In the genomic region with DNA sequence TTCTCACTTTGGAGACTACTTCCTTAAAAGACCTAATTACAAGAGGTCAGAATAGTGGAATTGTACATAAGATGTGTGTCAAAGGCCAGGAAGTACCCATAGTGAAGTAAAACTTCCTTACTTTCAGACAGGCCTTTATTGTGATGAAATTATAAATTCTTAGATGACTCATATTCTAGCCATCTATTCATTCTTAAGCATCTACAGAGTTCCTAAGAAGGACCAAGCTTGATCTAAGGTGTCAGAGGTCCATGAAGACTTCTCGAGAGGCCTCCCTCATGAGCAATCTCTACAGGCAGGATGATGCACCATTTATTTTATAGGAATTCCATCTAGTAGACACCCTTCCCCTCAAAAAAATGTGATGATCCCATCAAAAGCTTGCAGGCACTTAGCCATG, we compare ENCODE assay signal across 26 cellular contexts.
DNase-seq lines count a peak whose midpoint lies in the region; ATAC-seq and TF ChIP-seq lines count a peak whose summit lies in the region.
"Had no signal": no experiment of that assay in that cellular context is flagged by ENCODE, and none has a peak within 500 bp of the region (broad histone marks: within the 10 kb centered on the region; RNA-seq: fewer than 3 reads in every experiment).

No MANE protein-coding gene starts in this region.

- peaks cover 13% of the 10 kb centered on the region for H3K27me3 Mint-ChIP-seq in activated naive CD8-positive, alpha-beta T cell treated with anti-CD3 and anti-CD28 coated beads for 36 hours
- H3K27me3 Mint-ChIP-seq: stimulated activated memory B cell treated with anti-CD40 and anti-IgM and Interleukin-4, amounts not matched to agents 10 μg/mL and 1 μg/mL and 100 μg/mL, for 72 hours had no signal

- POLR2A ChIA-PET in AG04449 (lab: Yijun Ruan, JAX) = no interaction called here
- POLR2A ChIA-PET in HEK293T (lab: Yijun Ruan, JAX) = no interaction called here

- no peak overlapping the region for H3K4me3 Mint-ChIP-seq in activated naive CD8-positive, alpha-beta T cell treated with anti-CD3 and anti-CD28 coated beads for 36 hours
- H3K4me3 Mint-ChIP-seq: activated CD4-positive, alpha-beta T cell treated with anti-CD3 and anti-CD28 coated beads, Interleukin-2, amount 10 ng/mL, durations not matched to agents 7 days and 5 days; naive thymus-derived CD8-positive, alpha-beta T cell; stimulated activated memory B cell treated with anti-CD40 and anti-IgM and Interleukin-4, amounts not matched to agents 10 μg/mL and 1 μg/mL and 100 μg/mL, for 72 hours; T-cell had no signal

- no peaks in the 10 kb centered on the region for H3K4me1 Mint-ChIP-seq in activated naive CD8-positive, alpha-beta T cell treated with anti-CD3 and anti-CD28 coated beads for 36 hours
- H3K4me1 Mint-ChIP-seq: activated CD4-positive, alpha-beta T cell treated with anti-CD3 and anti-CD28 coated beads, Interleukin-2, amount 10 ng/mL, durations not matched to agents 7 days and 5 days; naive thymus-derived CD8-positive, alpha-beta T cell; stimulated activated memory B cell treated with anti-CD40 and anti-IgM and Interleukin-4, amounts not matched to agents 10 μg/mL and 1 μg/mL and 100 μg/mL, for 72 hours; T-cell had no signal

- H3K27ac Mint-ChIP-seq in activated naive CD8-positive, alpha-beta T cell treated with anti-CD3 and anti-CD28 coated beads for 36 hours = no peak overlapping the region
- H3K27ac Mint-ChIP-seq: activated CD4-positive, alpha-beta T cell treated with anti-CD3 and anti-CD28 coated beads, Interleukin-2, amount 10 ng/mL, durations not matched to agents 7 days and 5 days; stimulated activated memory B cell treated with anti-CD40 and anti-IgM and Interleukin-4, amounts not matched to agents 10 μg/mL and 1 μg/mL and 100 μg/mL, for 72 hours; T-cell had no signal

- DNase-seq in AG04449 (ENCODE audit: low read depth, low spot score) = peak; percentile 5
- peak; percentile 8 for DNase-seq in GM04504 (ENCODE audit: low read depth)
- DNase-seq in SKM-1 (lab: John Stamatoyannopoulos, UW; ENCODE audit: unreplicated experiment) = peak; percentile 6
- peak; percentile 29 for DNase-seq in fibroblast of pulmonary artery (ENCODE audit: low read depth)
- no peak for DNase-seq in HEK293T (ENCODE audit: extremely low spot score)
- no peak for DNase-seq in activated naive CD8-positive, alpha-beta T cell treated with anti-CD3 and anti-CD28 coated beads for 36 hours
- no peak for DNase-seq in epidermal melanocyte (ENCODE audit: insufficient read length, low spot score)
- DNase-seq: activated CD4-positive, alpha-beta T cell treated with anti-CD3 and anti-CD28 coated beads, Interleukin-2, amount 10 ng/mL, durations not matched to agents 7 days and 5 days; activated CD8-positive, alpha-beta memory T cell treated with anti-CD3 and anti-CD28 coated beads, Interleukin-2, amount 50 U/mL, for 48 hours; activated effector memory CD4-positive, alpha-beta T cell treated with anti-CD3 and anti-CD28 coated beads, Interleukin-2, amount 50 U/mL, for 16 hours; amygdala; cerebellar nuclear complex; effector CD8-positive, alpha-beta T cell; foreskin melanocyte; mesenchymal stem cell; MV-4-11; naive thymus-derived CD8-positive, alpha-beta T cell; NCI-H187 treated with DMSO at 0.1 percent for 48 hours; pancreas; T-cell had no signal

- TF ChIP-seq CTCF in AG04449 (IDR thresholded peaks at IDR 0.05; ENCODE audit: insufficient read depth, low read length, missing control alignments) = no peak
- no peak for TF ChIP-seq CTCF in fibroblast of pulmonary artery (IDR thresholded peaks at IDR 0.05; ENCODE audit: low read length, missing control alignments)

- CTCF ChIA-PET in AG04449 (lab: Yijun Ruan, JAX) = no interaction called here
- CTCF ChIA-PET in HEK293T (lab: Yijun Ruan, JAX) = no interaction called here

- H3K4me3 ChIP-seq in AG04449 (ENCODE audit: low read depth, low read length) = no peak overlapping the region
- no peak overlapping the region for H3K4me3 ChIP-seq in fibroblast of pulmonary artery (replicated peaks; ENCODE audit: low read depth, low read length)
- H3K4me3 ChIP-seq: K562, pancreas, thoracic aorta had no signal

- no peaks in the 10 kb centered on the region for H3K36me3 Mint-ChIP-seq in activated naive CD8-positive, alpha-beta T cell treated with anti-CD3 and anti-CD28 coated beads for 36 hours
- H3K36me3 Mint-ChIP-seq: stimulated activated memory B cell treated with anti-CD40 and anti-IgM and Interleukin-4, amounts not matched to agents 10 μg/mL and 1 μg/mL and 100 μg/mL, for 72 hours; T-cell had no signal

- ATAC-seq in GM19023 (IDR thresholded peaks at IDR 0.05; ENCODE audit: unreplicated experiment) = no peak
- ATAC-seq: HCT116; K562; naive thymus-derived CD8-positive, alpha-beta T cell; pancreas; sciatic nerve; stimulated activated memory B cell treated with anti-CD40 and anti-IgM and Interleukin-4, amounts not matched to agents 10 μg/mL and 1 μg/mL and 100 μg/mL, for 72 hours; T-cell had no signal

- peaks cover 10% of the 10 kb centered on the region for H3K9me3 Mint-ChIP-seq in activated naive CD8-positive, alpha-beta T cell treated with anti-CD3 and anti-CD28 coated beads for 36 hours
- H3K9me3 Mint-ChIP-seq: activated CD4-positive, alpha-beta T cell treated with anti-CD3 and anti-CD28 coated beads, Interleukin-2, amount 10 ng/mL, durations not matched to agents 7 days and 5 days had no signal

TF ChIP-seq in HEK293T, 16 proteins besides CTCF, POLR2A, EP300 and RAD21:
- no peak for TF ChIP-seq FOXK2 (IDR thresholded peaks at IDR 0.05)
- no peak for TF ChIP-seq HDGF (IDR thresholded peaks at IDR 0.05; ENCODE audit: borderline replicate concordance)
- TF ChIP-seq LEF1 (IDR thresholded peaks at IDR 0.05; ENCODE audit: borderline replicate concordance) = no peak
- no peak for TF ChIP-seq ZNF384 (IDR thresholded peaks at IDR 0.05)
- no peak for TF ChIP-seq BHLHE40 (IDR thresholded peaks at IDR 0.05; ENCODE audit: borderline replicate concordance)
- TF ChIP-seq ARNT (IDR thresholded peaks at IDR 0.05) = no peak
- TF ChIP-seq SP1 (IDR thresholded peaks at IDR 0.05) = no peak
- no peak for TF ChIP-seq CTBP1 (IDR thresholded peaks at IDR 0.05; ENCODE audit: borderline replicate concordance)
- TF ChIP-seq ELF4 (IDR thresholded peaks at IDR 0.05) = no peak
- no peak for TF ChIP-seq L3MBTL2 (conservative IDR thresholded peaks at IDR 0.05)

Comparison
In these comparisons a context has a peak if more than half of its experiments do, and no peak if none do; other contexts are left out.
1. DNase-seq: peak in AG04449 (single experiment), GM04504 (single experiment), SKM-1 (single experiment) and fibroblast of pulmonary artery (single experiment); none in HEK293T (single experiment), activated naive CD8-positive, alpha-beta T cell treated with anti-CD3 and anti-CD28 coated beads for 36 hours (single experiment) and epidermal melanocyte (single experiment).